ENCODE assay signal across 18 cellular contexts in the genomic region with DNA sequence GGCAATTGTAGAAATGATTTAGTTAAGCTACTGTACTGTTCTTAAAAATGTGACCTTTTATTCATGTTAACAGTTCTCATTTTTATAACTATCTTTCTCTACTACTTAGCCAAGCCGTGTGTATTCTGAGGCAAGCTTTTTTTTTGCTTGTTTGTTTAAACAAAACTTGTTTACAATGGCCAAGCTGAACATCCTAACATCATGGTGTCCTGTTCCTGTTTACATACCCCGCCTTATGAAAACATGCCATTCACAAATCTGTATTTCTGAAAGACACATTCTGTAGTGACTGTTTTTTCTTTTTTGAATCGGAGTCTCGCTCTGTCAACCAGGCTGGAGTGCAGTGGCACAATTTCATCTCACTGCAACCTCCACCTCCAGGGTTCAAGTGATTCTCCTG.
"Had no signal": no experiment of that assay in that cellular context is flagged by ENCODE, and none has a peak within 500 bp of the region (broad histone marks: within the 10 kb centered on the region; RNA-seq: fewer than 3 reads in every experiment).

No MANE protein-coding gene starts in this region.

- FAIRE-seq: astrocyte, bronchial epithelial cell, islet of Langerhans had no signal

- H3K4me2 ChIP-seq: neural progenitor cell had no signal

- H3K36me3 ChIP-seq: ovary had no signal

- H3K4me3 ChIP-seq: neural progenitor cell, ovary, sigmoid colon, spleen, stomach, testis, upper lobe of right lung had no signal

- H3K4me1 ChIP-seq: neural progenitor cell, sigmoid colon, spleen, stomach, upper lobe of right lung had no signal

- H3K27me3 ChIP-seq: neural progenitor cell, ovary, sigmoid colon, spleen, stomach, testis, upper lobe of right lung had no signal

- H3K27ac ChIP-seq: neural progenitor cell, ovary, sigmoid colon, spleen, stomach, testis, upper lobe of right lung had no signal

- H3K9me3 ChIP-seq: ovary, sigmoid colon, spleen, stomach, testis, upper lobe of right lung had no signal

- H3K9ac ChIP-seq: neural progenitor cell had no signal

- H2AFZ ChIP-seq: neural progenitor cell had no signal

- ATAC-seq: activated T-helper 17 cell treated with anti-CD3 and anti-CD28 coated beads, Interleukin-2, amount 50 U/mL, for 72 hours; T-helper 17 cell; upper lobe of right lung; WTC11 had no signal

- DNase-seq: activated naive CD4-positive, alpha-beta T cell treated with anti-CD3 and anti-CD28 coated beads for 36 hours; endodermal cell; erythroblast; mammary epithelial cell; naive B cell; ovary; sigmoid colon; spleen; stomach; T-helper 17 cell; testis; upper lobe of right lung had no signal
